26 cellular contexts compared by ENCODE assay signal in the genomic region with DNA sequence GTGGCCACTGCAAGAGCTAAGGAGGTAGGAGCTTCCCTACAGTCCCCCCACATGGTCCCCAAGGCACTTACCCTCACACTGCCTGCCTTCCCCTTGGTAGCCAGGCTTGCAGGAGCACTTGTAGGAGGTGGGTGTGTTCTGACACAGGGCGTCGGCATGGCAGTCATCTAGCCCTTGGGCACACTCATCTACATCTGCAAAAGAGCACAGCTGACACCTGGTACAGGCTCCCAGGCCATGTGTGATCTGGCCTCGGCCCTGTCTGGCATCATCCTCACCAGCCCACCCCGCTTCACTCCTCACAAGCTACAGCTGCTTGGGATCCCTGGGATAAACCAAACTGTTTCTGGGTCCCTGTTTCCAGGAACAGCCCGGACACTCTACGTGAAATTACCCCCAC. TPM values are rescaled to one million over a fixed set of nuclear protein-coding genes. Genes with fewer than 3 reads are reported as not detected.
A peak's percentile ranks its signal among the peaks of the same experiment; 100 is the strongest.
DNase-seq lines count a peak whose midpoint lies in the region; ATAC-seq and TF ChIP-seq lines count a peak whose summit lies in the region.
"Had no signal": no experiment of that assay in that cellular context is flagged by ENCODE, and none has a peak within 500 bp of the region (broad histone marks: within the 10 kb centered on the region; RNA-seq: fewer than 3 reads in every experiment).

No MANE protein-coding gene starts in this region.

- H3K79me2 ChIP-seq in neural progenitor cell (ENCODE audit: low read depth): no peaks in the 10 kb centered on the region
- H3K79me2 ChIP-seq in GM23338 (replicated peaks; ENCODE audit: insufficient read depth): no peaks in the 10 kb centered on the region
- H3K79me2 ChIP-seq: hepatocyte had no signal

- H3K9ac ChIP-seq in neural progenitor cell: no peak overlapping the region
- H3K9ac ChIP-seq: BLaER1 treated with 17β-estradiol and CSF1 and Interleukin-3, amounts not matched to agents 10 nM and 100 nM had no signal

- H3K9me3 Mint-ChIP-seq in stimulated activated naive CD8-positive, alpha-beta T cell treated with anti-CD3 and anti-CD28 coated beads, Interleukin-15, amount 100 ng/mL, for 72 hours: no peaks in the 10 kb centered on the region
- H3K9me3 Mint-ChIP-seq in neural progenitor cell (no peaks in the 10 kb centered on the region), GM23338 (no peaks in the 10 kb centered on the region)
- H3K9me3 Mint-ChIP-seq: activated CD4-positive, alpha-beta memory T cell treated with anti-CD3 and anti-CD28 coated beads, Interleukin-2, amount 10 ng/mL, durations not matched to agents 7 days and 5 days; activated naive CD4-positive, alpha-beta T cell treated with anti-CD3 and anti-CD28 coated beads, Interleukin-2, amount 50 U/mL, for 72 hours; activated T-helper 2 cell treated with anti-CD3 and anti-CD28 coated beads, Interferon-gamma antibody, Interleukin-2, Interleukin-4, amounts not matched to agents 10 μg/mL and 5 μg/mL and 100 μg/mL, durations not matched to agents 14 hours and 24 hours and 36 hours; mesothelial cell of epicardium had no signal

- TF ChIP-seq CTCF in epithelial cell of esophagus (IDR thresholded peaks at IDR 0.05; ENCODE audit: insufficient read depth, low read depth, low read length, missing control alignments) (no peak), neural progenitor cell (IDR thresholded peaks at IDR 0.05) (no peak), vagina (IDR thresholded peaks at IDR 0.05) (no peak), GM23338 (conservative IDR thresholded peaks at IDR 0.05; ENCODE audit: low read depth in 2 of 2) (no peak)

- no peak overlapping the region for H3K27ac ChIP-seq in neural progenitor cell
- H3K27ac ChIP-seq in vagina: no peak overlapping the region
- H3K27ac ChIP-seq in GM23338 (ENCODE audit: low read depth): no peak overlapping the region
- H3K27ac ChIP-seq: BLaER1 treated with 17β-estradiol and CSF1 and Interleukin-3, amounts not matched to agents 10 nM and 100 nM; gastrocnemius medialis; hepatocyte; left ventricle myocardium inferior had no signal

- no peak overlapping the region for H3K4me3 Mint-ChIP-seq in stimulated activated naive CD8-positive, alpha-beta T cell treated with anti-CD3 and anti-CD28 coated beads, Interleukin-15, amount 100 ng/mL, for 72 hours
- H3K4me3 Mint-ChIP-seq in neural progenitor cell (peak overlapping the region; percentile 87), GM23338 (no peak overlapping the region; the same call in 2 of the 3 replicates)
- H3K4me3 Mint-ChIP-seq: activated CD4-positive, alpha-beta memory T cell treated with anti-CD3 and anti-CD28 coated beads, Interleukin-2, amount 10 ng/mL, durations not matched to agents 7 days and 5 days had no signal

- H3K27ac Mint-ChIP-seq in stimulated activated naive CD8-positive, alpha-beta T cell treated with anti-CD3 and anti-CD28 coated beads, Interleukin-15, amount 100 ng/mL, for 72 hours: no peak overlapping the region
- no peak overlapping the region for H3K27ac Mint-ChIP-seq in neural progenitor cell
- no peak overlapping the region for H3K27ac Mint-ChIP-seq in GM23338
- H3K27ac Mint-ChIP-seq: activated CD4-positive, alpha-beta memory T cell treated with anti-CD3 and anti-CD28 coated beads, Interleukin-2, amount 10 ng/mL, durations not matched to agents 7 days and 5 days; activated naive CD4-positive, alpha-beta T cell treated with anti-CD3 and anti-CD28 coated beads, Interleukin-2, amount 50 U/mL, for 72 hours; activated T-helper 2 cell treated with anti-CD3 and anti-CD28 coated beads, Interferon-gamma antibody, Interleukin-2, Interleukin-4, amounts not matched to agents 10 μg/mL and 5 μg/mL and 100 μg/mL, durations not matched to agents 14 hours and 24 hours and 36 hours; mesothelial cell of epicardium had no signal

- H3K4me2 ChIP-seq in neural progenitor cell (no peak overlapping the region), GM23338 (no peak overlapping the region)
- H3K4me2 ChIP-seq: BLaER1 treated with 17β-estradiol and CSF1 and Interleukin-3, amounts not matched to agents 10 nM and 100 nM had no signal

- H3K27me3 ChIP-seq in neural progenitor cell (peaks cover 48% of the 10 kb centered on the region), vagina (no peaks in the 10 kb centered on the region), GM23338 (ENCODE audit: insufficient read depth) (peaks cover 40% of the 10 kb centered on the region)

- H2AFZ ChIP-seq in neural progenitor cell (replicated peaks): no peak overlapping the region
- no peak overlapping the region for H2AFZ ChIP-seq in GM23338
- H2AFZ ChIP-seq: hepatocyte had no signal

- peaks cover 76% of the 10 kb centered on the region for H3K27me3 Mint-ChIP-seq in stimulated activated naive CD8-positive, alpha-beta T cell treated with anti-CD3 and anti-CD28 coated beads, Interleukin-15, amount 100 ng/mL, for 72 hours
- H3K27me3 Mint-ChIP-seq in neural progenitor cell (ENCODE audit: insufficient read depth, low read depth) (peaks cover 25% of the 10 kb centered on the region), GM23338 (ENCODE audit: insufficient read depth, low read depth, poor library complexity) (peaks cover 37% of the 10 kb centered on the region)

- H3K4me1 ChIP-seq in neural progenitor cell: peaks cover 22% of the 10 kb centered on the region
- peaks cover 4% of the 10 kb centered on the region for H3K4me1 ChIP-seq in vagina
- H3K4me1 ChIP-seq in GM23338 (ENCODE audit: insufficient read depth): peaks cover 7% of the 10 kb centered on the region; the same call in 1 of the 2 replicates

- H3K4me1 Mint-ChIP-seq in stimulated activated naive CD8-positive, alpha-beta T cell treated with anti-CD3 and anti-CD28 coated beads, Interleukin-15, amount 100 ng/mL, for 72 hours: no peaks in the 10 kb centered on the region
- H3K4me1 Mint-ChIP-seq in neural progenitor cell: peaks cover 19% of the 10 kb centered on the region
- H3K4me1 Mint-ChIP-seq in GM23338: peaks cover 20% of the 10 kb centered on the region

- no peak for TF ChIP-seq POLR2A in vagina (IDR thresholded peaks at IDR 0.05)

- H3K9me2 ChIP-seq in GM23338 (ENCODE audit: insufficient read depth): no peaks in the 10 kb centered on the region

- H3K36me3 Mint-ChIP-seq in neural progenitor cell: no peaks in the 10 kb centered on the region
- H3K36me3 Mint-ChIP-seq in GM23338 (ENCODE audit: low read depth): no peaks in the 10 kb centered on the region; the same call in 2 of the 3 replicates
- H3K36me3 Mint-ChIP-seq: activated naive CD4-positive, alpha-beta T cell treated with anti-CD3 and anti-CD28 coated beads, Interleukin-2, amount 50 U/mL, for 72 hours; mesothelial cell of epicardium had no signal

- H3K4me3 ChIP-seq in epithelial cell of esophagus (ENCODE audit: low read length) (no peak overlapping the region), neural progenitor cell (no peak overlapping the region), vagina (no peak overlapping the region), GM23338 (no peak overlapping the region)
- H3K4me3 ChIP-seq: BLaER1 treated with 17β-estradiol and CSF1 and Interleukin-3, amounts not matched to agents 10 nM and 100 nM; gastrocnemius medialis; GM12878; hepatocyte; left ventricle myocardium inferior had no signal

- intact Hi-C loops in vagina (cut with DNase I): no loop called here

- H3K36me3 ChIP-seq in neural progenitor cell: no peaks in the 10 kb centered on the region
- H3K36me3 ChIP-seq in vagina: no peaks in the 10 kb centered on the region
- no peaks in the 10 kb centered on the region for H3K36me3 ChIP-seq in GM23338 (ENCODE audit: insufficient read depth)
- H3K36me3 ChIP-seq: BLaER1 treated with 17β-estradiol and CSF1 and Interleukin-3, amounts not matched to agents 10 nM and 100 nM; gastrocnemius medialis; left ventricle myocardium inferior had no signal

- DNase-seq in stimulated activated naive CD8-positive, alpha-beta T cell treated with anti-CD3 and anti-CD28 coated beads, Interleukin-15, amount 100 ng/mL, for 72 hours: no peak
- DNase-seq in stimulated activated naive CD8-positive, alpha-beta T cell treated with anti-CD3 and anti-CD28 coated beads, Interleukin-15, Interleukin-2, amounts not matched to agents 100 U/mL and 50 U/mL, for 24 hours: no peak
- DNase-seq in epithelial cell of esophagus (ENCODE audit: low read depth) (peak; percentile 51), neural progenitor cell (ENCODE audit: low spot score) (no peak), kidney tubule cell (ENCODE audit: low spot score) (no peak), vagina (ENCODE audit: extremely low spot score in 2 of 2) (no peak), GM23338 (ENCODE audit: low spot score) (no peak), T-helper 2 cell (no peak)
- DNase-seq: activated CD4-positive, alpha-beta memory T cell treated with anti-CD3 and anti-CD28 coated beads, Interleukin-2, amount 10 ng/mL, durations not matched to agents 7 days and 5 days; activated CD4-positive, CD25-positive, alpha-beta regulatory T cell treated with anti-CD3 and anti-CD28 coated beads, Interleukin-2, amount 50 U/mL, for 72 hours; effector CD8-positive, alpha-beta T cell; gastrocnemius medialis; H7; left ventricle myocardium inferior; MV-4-11; NCI-H187; NCI-H774; Right ventricle myocardium superior; SW 1271 had no signal

- ATAC-seq in stimulated activated naive CD8-positive, alpha-beta T cell treated with anti-CD3 and anti-CD28 coated beads, Interleukin-15, amount 100 ng/mL, for 72 hours: peak; percentile 20
- no peak for ATAC-seq in stimulated activated naive CD8-positive, alpha-beta T cell treated with anti-CD3 and anti-CD28 coated beads, Interleukin-15, Interleukin-2, amounts not matched to agents 100 U/mL and 50 U/mL, for 24 hours
- ATAC-seq in GM23338: no peak
- ATAC-seq: GM12878 had no signal

- no peaks in the 10 kb centered on the region for H4K20me1 ChIP-seq in neural progenitor cell (ENCODE audit: low read depth)
- H4K20me1 ChIP-seq in GM23338 (replicated peaks; ENCODE audit: insufficient read depth): no peaks in the 10 kb centered on the region

- H3K9me3 ChIP-seq in neural progenitor cell (ENCODE audit: low read depth) (no peaks in the 10 kb centered on the region), vagina (no peaks in the 10 kb centered on the region)
- H3K9me3 ChIP-seq: BLaER1 treated with 17β-estradiol and CSF1 and Interleukin-3, amounts not matched to agents 10 nM and 100 nM; gastrocnemius medialis; left ventricle myocardium inferior had no signal

- H3F3A ChIP-seq in neural progenitor cell (ENCODE audit: low read depth) (peaks cover 17% of the 10 kb centered on the region), GM23338 (replicated peaks; ENCODE audit: low read depth) (0 out of 2 replicates have a peak, but pooled peaks cover 5% of the 10 kb centered on the region)

TF ChIP-seq in GM23338, 12 proteins besides CTCF, POLR2A, EP300 and RAD21 (continues in another document):
- TF ChIP-seq POLR2AphosphoS5 (IDR thresholded peaks at IDR 0.05; ENCODE audit: low read depth) (no peak), JUNB (IDR thresholded peaks at IDR 0.05; ENCODE audit: unreplicated experiment) (no peak)

RNA-seq across cellular contexts. Expression of gene SCUBE2, which starts 1.8 kb away (rescaled TPM):
- total RNA-seq in neural progenitor cell (ENCODE audit: low replicate concordance) (21.2 and 42.1 TPM in 2 replicates), vagina (36.3 TPM)
- 0.63 TPM in 1 of 2 replicates, not detected in the other for total RNA-seq in GM23338 (2014; rRNA removed; shearing (Covaris generic))
- polyA plus RNA-seq in GM23338 (2016; fragmentation: Nextera tagmentation; extraction: Ambion mirVana): 0.47 and 1.2 TPM in 2 replicates
- total RNA-seq: activated CD4-positive, alpha-beta memory T cell treated with anti-CD3 and anti-CD28 coated beads, Interleukin-2, amount 10 ng/mL, durations not matched to agents 7 days and 5 days; activated T-helper 2 cell treated with anti-CD3 and anti-CD28 coated beads, Interferon-gamma antibody, Interleukin-2, Interleukin-4, amounts not matched to agents 10 μg/mL and 5 μg/mL and 100 μg/mL, durations not matched to agents 14 hours and 24 hours and 36 hours; OCI-LY7 had no signal

Comparison
In these comparisons a context has a peak if more than half of its experiments do, and no peak if none do; other contexts are left out.
1. RNA of gene SCUBE2, which starts 1.8 kb away (total RNA-seq): 21.2 to 42.1 TPM in neural progenitor cell and 36.3 TPM in vagina (single experiment); 0.63 TPM in GM23338; every median in the first group is over 10 times any median in the second.